ENCODE assay signal across 8 cellular contexts in genomic region chr17:46225274-46225794, GRCh38. TPM values are rescaled to one million over a fixed set of nuclear protein-coding genes. Genes with fewer than 3 reads are reported as not detected.
DNase-seq lines count a peak whose midpoint lies in the region; ATAC-seq and TF ChIP-seq lines count a peak whose summit lies in the region.
"Not testable (repeated sequence)": the region's sequence is repeated elsewhere in the genome, so short reads cannot be mapped to it uniquely, and the experiment has no call there.

No MANE protein-coding gene starts in this region.

- H3K4me1 Mint-ChIP-seq in GM23338; activated T-helper 17 cell treated with anti-CD3 and anti-CD28 coated beads, Interleukin-2, amount 50 U/mL, for 72 hours; natural killer cell; stimulated activated naive B cell treated with anti-CD40 and anti-IgM and Interleukin-4, amounts not matched to agents 10 μg/mL and 1 μg/mL and 100 μg/mL, for 72 hours: not testable (repeated sequence)

- H3K4me3 Mint-ChIP-seq in GM23338 (peak overlapping the region; percentile 83), natural killer cell (peak overlapping the region; percentile 88)
- H3K4me3 Mint-ChIP-seq in activated T-helper 17 cell treated with anti-CD3 and anti-CD28 coated beads, Interleukin-2, amount 50 U/mL, for 72 hours, result peak overlapping the region; percentile 86
- H3K4me3 Mint-ChIP-seq in stimulated activated naive B cell treated with anti-CD40 and anti-IgM and Interleukin-4, amounts not matched to agents 10 μg/mL and 1 μg/mL and 100 μg/mL, for 72 hours, result peak overlapping the region; percentile 91 to 93

- not testable (repeated sequence) for H3K9me3 Mint-ChIP-seq in GM23338; activated T-helper 17 cell treated with anti-CD3 and anti-CD28 coated beads, Interleukin-2, amount 50 U/mL, for 72 hours; natural killer cell; stimulated activated naive B cell treated with anti-CD40 and anti-IgM and Interleukin-4, amounts not matched to agents 10 μg/mL and 1 μg/mL and 100 μg/mL, for 72 hours

- not testable (repeated sequence) for H3K27me3 Mint-ChIP-seq in GM23338 (ENCODE audit: insufficient read depth, low read depth, poor library complexity); activated T-helper 17 cell treated with anti-CD3 and anti-CD28 coated beads, Interleukin-2, amount 50 U/mL, for 72 hours; natural killer cell (ENCODE audit: low read depth in 2 of 2); stimulated activated naive B cell treated with anti-CD40 and anti-IgM and Interleukin-4, amounts not matched to agents 10 μg/mL and 1 μg/mL and 100 μg/mL, for 72 hours

- not testable (repeated sequence) for H3K4me1 ChIP-seq in GM23338 (ENCODE audit: insufficient read depth)

- TF ChIP-seq CTCF in GM23338 (conservative IDR thresholded peaks at IDR 0.05; ENCODE audit: low read depth in 2 of 2); fibroblast of pulmonary artery (IDR thresholded peaks at IDR 0.05; ENCODE audit: low read length, missing control alignments); natural killer cell (IDR thresholded peaks at IDR 0.05): not testable (repeated sequence)

- not testable (repeated sequence) for H3K79me2 ChIP-seq in GM23338 (replicated peaks; ENCODE audit: insufficient read depth)

- ATAC-seq in GM23338 (peak; percentile 99), natural killer cell (peak; percentile 99 to 100 (median 100))
- ATAC-seq in activated T-helper 17 cell treated with anti-CD3 and anti-CD28 coated beads, Interleukin-2, amount 50 U/mL, for 72 hours (replicated peaks), result peak; percentile 98
- peak; percentile 100 for ATAC-seq in stimulated activated naive B cell treated with anti-CD40 and anti-IgM and Interleukin-4, amounts not matched to agents 10 μg/mL and 1 μg/mL and 100 μg/mL, for 72 hours (replicated peaks)

- not testable (repeated sequence) for H4K20me1 ChIP-seq in GM23338 (replicated peaks; ENCODE audit: insufficient read depth)

- H3K27ac Mint-ChIP-seq in GM23338 (peak overlapping the region; percentile 78), natural killer cell (peak overlapping the region; percentile 63 to 85)
- peak overlapping the region; percentile 78 for H3K27ac Mint-ChIP-seq in activated T-helper 17 cell treated with anti-CD3 and anti-CD28 coated beads, Interleukin-2, amount 50 U/mL, for 72 hours
- H3K27ac Mint-ChIP-seq in stimulated activated naive B cell treated with anti-CD40 and anti-IgM and Interleukin-4, amounts not matched to agents 10 μg/mL and 1 μg/mL and 100 μg/mL, for 72 hours, result peak overlapping the region; percentile 81

- DNase-seq in Daoy (ENCODE audit: low read depth), result peak; percentile 93
- DNase-seq in GM23338 (ENCODE audit: low spot score), result peak; percentile 100
- peak; percentile 82 for DNase-seq in LHCN-M2 (ENCODE audit: low read depth)
- DNase-seq in RKO (ENCODE audit: low spot score), result peak; percentile 87
- DNase-seq in fibroblast of pulmonary artery (ENCODE audit: low read depth), result peak; percentile 82
- DNase-seq in natural killer cell, result peak; percentile 89
- DNase-seq in stimulated activated naive B cell treated with anti-CD40 and anti-IgM and Interleukin-4, amounts not matched to agents 10 μg/mL and 1 μg/mL and 100 μg/mL, for 72 hours, result peak; percentile 96

- not testable (repeated sequence) for H3K9me2 ChIP-seq in GM23338 (ENCODE audit: insufficient read depth)

- H3K36me3 Mint-ChIP-seq in GM23338 (ENCODE audit: low read depth), result peaks cover 12% of the 10 kb centered on the region
- peaks cover 12% of the 10 kb centered on the region for H3K36me3 Mint-ChIP-seq in activated T-helper 17 cell treated with anti-CD3 and anti-CD28 coated beads, Interleukin-2, amount 50 U/mL, for 72 hours (ENCODE audit: low read depth)
- not testable (repeated sequence) for H3K36me3 Mint-ChIP-seq in natural killer cell; stimulated activated naive B cell treated with anti-CD40 and anti-IgM and Interleukin-4, amounts not matched to agents 10 μg/mL and 1 μg/mL and 100 μg/mL, for 72 hours

- H3K36me3 ChIP-seq in GM23338 (ENCODE audit: insufficient read depth), result not testable (repeated sequence)

- not testable (repeated sequence) for H3F3A ChIP-seq in GM23338 (replicated peaks; ENCODE audit: low read depth)

- peak overlapping the region; percentile 71 for H3K4me3 ChIP-seq in GM23338
- H3K4me3 ChIP-seq in fibroblast of pulmonary artery (replicated peaks; ENCODE audit: low read depth, low read length), result peak overlapping the region; percentile 47

- peak overlapping the region; percentile 76 for H3K4me2 ChIP-seq in GM23338

- not testable (repeated sequence) for H2AFZ ChIP-seq in GM23338

- intact Hi-C loops in natural killer cell (cut with micrococcal nuclease), result not testable (repeated sequence)

- not testable (repeated sequence) for H3K27me3 ChIP-seq in GM23338 (ENCODE audit: insufficient read depth)

- not testable (repeated sequence) for H3K27ac ChIP-seq in GM23338 (ENCODE audit: low read depth)

TF ChIP-seq in GM23338, 12 proteins besides CTCF, POLR2A, EP300 and RAD21:
- peak; percentile 65 for TF ChIP-seq POLR2AphosphoS5 (IDR thresholded peaks at IDR 0.05; ENCODE audit: low read depth)

RNA-seq across cellular contexts. Expression of gene KANSL1, which starts 32.1 kb away (rescaled TPM):
- total RNA-seq in Daoy (2014; rRNA removed; shearing (Covaris generic)), result 26.8 and 27.1 TPM in 2 replicates
- 167 and 206 TPM in 2 replicates for total RNA-seq in GM23338 (2014; rRNA removed; shearing (Covaris generic))
- polyA plus RNA-seq in GM23338 (2016; fragmentation: Nextera tagmentation; extraction: Ambion mirVana), result 43.6 and 49.0 TPM in 2 replicates
- total RNA-seq in LHCN-M2 (2014; rRNA removed) (16.5 and 26.3 TPM in 2 replicates), natural killer cell (100 to 1,000 TPM; 202 to 240 (median 220) TPM)
- 7.6 TPM for polyA plus RNA-seq in LHCN-M2 (2012)
- total RNA-seq in activated T-helper 17 cell treated with anti-CD3 and anti-CD28 coated beads, Interleukin-2, amount 50 U/mL, for 72 hours, result 100 to 1,000 TPM in 1 of 2 donors, 10 to 100 TPM in 1; 83.6 to 170 TPM
